ENCODE assay signal across 1 cellular context in genomic region chr1:42766723-42767509, GRCh38.
TF ChIP-seq lines count a peak whose summit lies in the region.

Gene C1orf50, plus strand, starts transcription at chr1:42767249. Its CDS starts 63 bp downstream, at chr1:42767312.
A gene with protein sequence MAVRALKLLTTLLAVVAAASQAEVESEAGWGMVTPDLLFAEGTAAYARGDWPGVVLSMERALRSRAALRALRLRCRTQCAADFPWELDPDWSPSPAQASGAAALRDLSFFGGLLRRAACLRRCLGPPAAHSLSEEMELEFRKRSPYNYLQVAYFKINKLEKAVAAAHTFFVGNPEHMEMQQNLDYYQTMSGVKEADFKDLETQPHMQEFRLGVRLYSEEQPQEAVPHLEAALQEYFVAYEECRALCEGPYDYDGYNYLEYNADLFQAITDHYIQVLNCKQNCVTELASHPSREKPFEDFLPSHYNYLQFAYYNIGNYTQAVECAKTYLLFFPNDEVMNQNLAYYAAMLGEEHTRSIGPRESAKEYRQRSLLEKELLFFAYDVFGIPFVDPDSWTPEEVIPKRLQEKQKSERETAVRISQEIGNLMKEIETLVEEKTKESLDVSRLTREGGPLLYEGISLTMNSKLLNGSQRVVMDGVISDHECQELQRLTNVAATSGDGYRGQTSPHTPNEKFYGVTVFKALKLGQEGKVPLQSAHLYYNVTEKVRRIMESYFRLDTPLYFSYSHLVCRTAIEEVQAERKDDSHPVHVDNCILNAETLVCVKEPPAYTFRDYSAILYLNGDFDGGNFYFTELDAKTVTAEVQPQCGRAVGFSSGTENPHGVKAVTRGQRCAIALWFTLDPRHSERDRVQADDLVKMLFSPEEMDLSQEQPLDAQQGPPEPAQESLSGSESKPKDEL (minus strand): TSS chr1:42767028. CDS start chr1:42766971, 57 bp downstream.

TF ChIP-seq in HepG2, 621 proteins besides CTCF, POLR2A, EP300 and RAD21 (continued from another document and continues in another):
- TF ChIP-seq ZNF431 (CRISPR knock-in tag; IDR thresholded peaks at IDR 0.05; ENCODE audit: borderline replicate concordance, low read depth) (no peak), FOXO1 (CRISPR knock-in tag; IDR thresholded peaks at IDR 0.05) (no peak), FOXA3 (CRISPR knock-in tag; IDR thresholded peaks at IDR 0.05) (peak; percentile 31; the same call in 1 of the 2 replicates), ZNF768 (CRISPR knock-in tag; IDR thresholded peaks at IDR 0.05) (no peak), ZNF138 (CRISPR knock-in tag; IDR thresholded peaks at IDR 0.05; ENCODE audit: low read depth) (no peak), HOMEZ (CRISPR knock-in tag; IDR thresholded peaks at IDR 0.05; ENCODE audit: low read depth) (peak; percentile 92), RAD51 (IDR thresholded peaks at IDR 0.05; ENCODE audit: borderline replicate concordance) (no peak), EED (CRISPR knock-in tag; IDR thresholded peaks at IDR 0.05) (no peak), U2AF2 (IDR thresholded peaks at IDR 0.05; ENCODE audit: low read depth, low read length) (no peak), TFE3 (CRISPR knock-in tag; IDR thresholded peaks at IDR 0.05) (0 out of 2 replicates have a peak, but pooled peaks have one; percentile 53), ZNF180 (CRISPR knock-in tag; IDR thresholded peaks at IDR 0.05; ENCODE audit: borderline replicate concordance, low read depth) (0 out of 2 replicates have a peak, but pooled peaks have one; percentile 54), KLF15 (CRISPR knock-in tag; IDR thresholded peaks at IDR 0.05; ENCODE audit: borderline replicate concordance) (no peak), ZNF121 (CRISPR knock-in tag; IDR thresholded peaks at IDR 0.05) (no peak), HOXA3 (CRISPR knock-in tag; IDR thresholded peaks at IDR 0.05) (peak; percentile 66; the same call in 1 of the 2 replicates), ZMAT3 (CRISPR knock-in tag; conservative IDR thresholded peaks at IDR 0.05) (no peak), FOSL2 (CRISPR knock-in tag; IDR thresholded peaks at IDR 0.05) (peak; percentile 28; the same call in 1 of the 2 replicates), SP140L (CRISPR knock-in tag; IDR thresholded peaks at IDR 0.05; ENCODE audit: borderline replicate concordance) (no peak; the same call in 1 of the 2 replicates), ZNF770 (CRISPR knock-in tag; IDR thresholded peaks at IDR 0.05) (peak; percentile 42; the same call in 1 of the 2 replicates), KLF12 (CRISPR knock-in tag; IDR thresholded peaks at IDR 0.05; ENCODE audit: borderline replicate concordance) (peak; percentile 68; the same call in 1 of the 2 replicates), SIX1 (CRISPR knock-in tag; IDR thresholded peaks at IDR 0.05; ENCODE audit: borderline replicate concordance) (no peak), ZNF3 (CRISPR knock-in tag; IDR thresholded peaks at IDR 0.05) (no peak), ZNF550 (CRISPR knock-in tag; IDR thresholded peaks at IDR 0.05; ENCODE audit: borderline replicate concordance) (no peak), ZNF547 (CRISPR knock-in tag; IDR thresholded peaks at IDR 0.05) (peak; percentile 20; the same call in 1 of the 2 replicates), HOXD1 (CRISPR knock-in tag; IDR thresholded peaks at IDR 0.05) (peak; percentile 70; the same call in 1 of the 2 replicates), ATF5 (CRISPR knock-in tag; IDR thresholded peaks at IDR 0.05; ENCODE audit: low read depth) (peak; percentile 35; the same call in 1 of the 2 replicates), MIER3 (CRISPR knock-in tag; IDR thresholded peaks at IDR 0.05; ENCODE audit: borderline replicate concordance) (no peak), PHF20 (CRISPR knock-in tag; IDR thresholded peaks at IDR 0.05) (peak; percentile 64; the same call in 1 of the 2 replicates), TCF12 (IDR thresholded peaks at IDR 0.05) (no peak), TCF12 (CRISPR knock-in tag; IDR thresholded peaks at IDR 0.05) (0 out of 2 replicates have a peak, but pooled peaks have one; percentile 7), HNRNPH1 (optimal IDR thresholded peaks at IDR 0.05; ENCODE audit: low read depth, low read length) (no peak), POLR2G (IDR thresholded peaks at IDR 0.05; ENCODE audit: low read depth, low read length) (peak; percentile 96), ZNF598 (CRISPR knock-in tag; IDR thresholded peaks at IDR 0.05; ENCODE audit: borderline replicate concordance) (no peak), ZNF605 (CRISPR knock-in tag; IDR thresholded peaks at IDR 0.05) (0 out of 2 replicates have a peak, but pooled peaks have one; percentile 41), ZNF564 (CRISPR knock-in tag; IDR thresholded peaks at IDR 0.05) (peak; percentile 36; the same call in 1 of the 2 replicates), JUN (CRISPR knock-in tag; IDR thresholded peaks at IDR 0.05) (no peak), KDM1A (CRISPR knock-in tag; IDR thresholded peaks at IDR 0.05) (no peak), MEIS1 (CRISPR knock-in tag; IDR thresholded peaks at IDR 0.05; ENCODE audit: borderline replicate concordance) (peak; percentile 91), ATF7 (IDR thresholded peaks at IDR 0.05) (no peak), ATF7 (CRISPR knock-in tag; IDR thresholded peaks at IDR 0.05) (no peak), ZNF616 (CRISPR knock-in tag; IDR thresholded peaks at IDR 0.05; ENCODE audit: low read depth) (0 out of 2 replicates have a peak, but pooled peaks have one; percentile 69)
- TF ChIP-seq, protein P1, sequence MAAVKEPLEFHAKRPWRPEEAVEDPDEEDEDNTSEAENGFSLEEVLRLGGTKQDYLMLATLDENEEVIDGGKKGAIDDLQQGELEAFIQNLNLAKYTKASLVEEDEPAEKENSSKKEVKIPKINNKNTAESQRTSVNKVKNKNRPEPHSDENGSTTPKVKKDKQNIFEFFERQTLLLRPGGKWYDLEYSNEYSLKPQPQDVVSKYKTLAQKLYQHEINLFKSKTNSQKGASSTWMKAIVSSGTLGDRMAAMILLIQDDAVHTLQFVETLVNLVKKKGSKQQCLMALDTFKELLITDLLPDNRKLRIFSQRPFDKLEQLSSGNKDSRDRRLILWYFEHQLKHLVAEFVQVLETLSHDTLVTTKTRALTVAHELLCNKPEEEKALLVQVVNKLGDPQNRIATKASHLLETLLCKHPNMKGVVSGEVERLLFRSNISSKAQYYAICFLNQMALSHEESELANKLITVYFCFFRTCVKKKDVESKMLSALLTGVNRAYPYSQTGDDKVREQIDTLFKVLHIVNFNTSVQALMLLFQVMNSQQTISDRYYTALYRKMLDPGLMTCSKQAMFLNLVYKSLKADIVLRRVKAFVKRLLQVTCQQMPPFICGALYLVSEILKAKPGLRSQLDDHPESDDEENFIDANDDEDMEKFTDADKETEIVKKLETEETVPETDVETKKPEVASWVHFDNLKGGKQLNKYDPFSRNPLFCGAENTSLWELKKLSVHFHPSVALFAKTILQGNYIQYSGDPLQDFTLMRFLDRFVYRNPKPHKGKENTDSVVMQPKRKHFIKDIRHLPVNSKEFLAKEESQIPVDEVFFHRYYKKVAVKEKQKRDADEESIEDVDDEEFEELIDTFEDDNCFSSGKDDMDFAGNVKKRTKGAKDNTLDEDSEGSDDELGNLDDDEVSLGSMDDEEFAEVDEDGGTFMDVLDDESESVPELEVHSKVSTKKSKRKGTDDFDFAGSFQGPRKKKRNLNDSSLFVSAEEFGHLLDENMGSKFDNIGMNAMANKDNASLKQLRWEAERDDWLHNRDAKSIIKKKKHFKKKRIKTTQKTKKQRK (IDR thresholded peaks at IDR 0.05; ENCODE audit: low read length), result no peak
- TF ChIP-seq, protein P2, sequence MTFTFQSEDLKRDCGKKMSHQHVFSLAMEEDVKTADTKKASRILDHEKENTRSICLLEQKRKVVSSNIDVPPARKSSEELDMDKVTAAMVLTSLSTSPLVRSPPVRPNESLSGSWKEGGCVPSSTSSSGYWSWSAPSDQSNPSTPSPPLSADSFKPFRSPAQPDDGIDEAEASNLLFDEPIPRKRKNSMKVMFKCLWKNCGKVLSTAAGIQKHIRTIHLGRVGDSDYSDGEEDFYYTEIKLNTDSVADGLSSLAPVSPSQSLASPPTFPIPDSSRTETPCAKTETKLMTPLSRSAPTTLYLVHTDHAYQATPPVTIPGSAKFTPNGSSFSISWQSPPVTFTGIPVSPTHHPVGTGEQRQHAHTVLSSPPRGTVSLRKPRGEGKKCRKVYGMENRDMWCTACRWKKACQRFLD (CRISPR knock-in tag; IDR thresholded peaks at IDR 0.05; ENCODE audit: borderline replicate concordance), result peak; percentile 60; the same call in 1 of the 2 replicates
- TF ChIP-seq, protein P3, sequence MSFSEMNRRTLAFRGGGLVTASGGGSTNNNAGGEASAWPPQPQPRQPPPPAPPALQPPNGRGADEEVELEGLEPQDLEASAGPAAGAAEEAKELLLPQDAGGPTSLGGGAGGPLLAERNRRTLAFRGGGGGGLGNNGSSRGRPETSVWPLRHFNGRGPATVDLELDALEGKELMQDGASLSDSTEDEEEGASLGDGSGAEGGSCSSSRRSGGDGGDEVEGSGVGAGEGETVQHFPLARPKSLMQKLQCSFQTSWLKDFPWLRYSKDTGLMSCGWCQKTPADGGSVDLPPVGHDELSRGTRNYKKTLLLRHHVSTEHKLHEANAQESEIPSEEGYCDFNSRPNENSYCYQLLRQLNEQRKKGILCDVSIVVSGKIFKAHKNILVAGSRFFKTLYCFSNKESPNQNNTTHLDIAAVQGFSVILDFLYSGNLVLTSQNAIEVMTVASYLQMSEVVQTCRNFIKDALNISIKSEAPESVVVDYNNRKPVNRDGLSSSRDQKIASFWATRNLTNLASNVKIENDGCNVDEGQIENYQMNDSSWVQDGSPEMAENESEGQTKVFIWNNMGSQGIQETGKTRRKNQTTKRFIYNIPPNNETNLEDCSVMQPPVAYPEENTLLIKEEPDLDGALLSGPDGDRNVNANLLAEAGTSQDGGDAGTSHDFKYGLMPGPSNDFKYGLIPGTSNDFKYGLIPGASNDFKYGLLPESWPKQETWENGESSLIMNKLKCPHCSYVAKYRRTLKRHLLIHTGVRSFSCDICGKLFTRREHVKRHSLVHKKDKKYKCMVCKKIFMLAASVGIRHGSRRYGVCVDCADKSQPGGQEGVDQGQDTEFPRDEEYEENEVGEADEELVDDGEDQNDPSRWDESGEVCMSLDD (CRISPR knock-in tag; IDR thresholded peaks at IDR 0.05; ENCODE audit: borderline replicate concordance), result peak; percentile 52; the same call in 1 of the 2 replicates
- TF ChIP-seq, protein P4, sequence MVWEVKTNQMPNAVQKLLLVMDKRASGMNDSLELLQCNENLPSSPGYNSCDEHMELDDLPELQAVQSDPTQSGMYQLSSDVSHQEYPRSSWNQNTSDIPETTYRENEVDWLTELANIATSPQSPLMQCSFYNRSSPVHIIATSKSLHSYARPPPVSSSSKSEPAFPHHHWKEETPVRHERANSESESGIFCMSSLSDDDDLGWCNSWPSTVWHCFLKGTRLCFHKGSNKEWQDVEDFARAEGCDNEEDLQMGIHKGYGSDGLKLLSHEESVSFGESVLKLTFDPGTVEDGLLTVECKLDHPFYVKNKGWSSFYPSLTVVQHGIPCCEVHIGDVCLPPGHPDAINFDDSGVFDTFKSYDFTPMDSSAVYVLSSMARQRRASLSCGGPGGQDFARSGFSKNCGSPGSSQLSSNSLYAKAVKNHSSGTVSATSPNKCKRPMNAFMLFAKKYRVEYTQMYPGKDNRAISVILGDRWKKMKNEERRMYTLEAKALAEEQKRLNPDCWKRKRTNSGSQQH (CRISPR knock-in tag; IDR thresholded peaks at IDR 0.05; ENCODE audit: low read depth), result peak; percentile 58; the same call in 1 of the 2 replicates
- TF ChIP-seq, protein P5, sequence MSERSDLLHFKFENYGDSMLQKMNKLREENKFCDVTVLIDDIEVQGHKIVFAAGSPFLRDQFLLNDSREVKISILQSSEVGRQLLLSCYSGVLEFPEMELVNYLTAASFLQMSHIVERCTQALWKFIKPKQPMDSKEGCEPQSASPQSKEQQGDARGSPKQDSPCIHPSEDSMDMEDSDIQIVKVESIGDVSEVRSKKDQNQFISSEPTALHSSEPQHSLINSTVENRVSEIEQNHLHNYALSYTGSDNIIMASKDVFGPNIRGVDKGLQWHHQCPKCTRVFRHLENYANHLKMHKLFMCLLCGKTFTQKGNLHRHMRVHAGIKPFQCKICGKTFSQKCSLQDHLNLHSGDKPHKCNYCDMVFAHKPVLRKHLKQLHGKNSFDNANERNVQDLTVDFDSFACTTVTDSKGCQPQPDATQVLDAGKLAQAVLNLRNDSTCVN (CRISPR knock-in tag; IDR thresholded peaks at IDR 0.05; ENCODE audit: borderline replicate concordance), result no peak
